Comparison of ENCODE assay signal across 10 cellular contexts in genomic region chr17:39096435-39097158, GRCh38. TPM values are rescaled to one million over a fixed set of nuclear protein-coding genes. Genes with fewer than 3 reads are reported as not detected.
DNase-seq lines count a peak whose midpoint lies in the region; ATAC-seq and TF ChIP-seq lines count a peak whose summit lies in the region.
"Had no signal": no experiment of that assay in that cellular context is flagged by ENCODE, and none has a peak within 500 bp of the region (broad histone marks: within the 10 kb centered on the region; RNA-seq: fewer than 3 reads in every experiment).

No MANE protein-coding gene starts in this region.

- H3K27ac ChIP-seq in gastroesophageal sphincter (peak overlapping the region in 3 of 4 donors; percentile 33 to 64 (median 38)), spleen (peak overlapping the region; percentile 66 to 93 (median 84))
- H3K27ac ChIP-seq: 22Rv1 had no signal

- H3K4me3 Mint-ChIP-seq in WTC11, result no peak overlapping the region

- DNase-seq in DMS153 (lab: John Stamatoyannopoulos, UW) (peak; percentile 23), DMS153 treated with DMSO at 0.1 percent for 48 hours (lab: John Stamatoyannopoulos, UW; ENCODE audit: unreplicated experiment) (no peak), WTC11 (ENCODE audit: low spot score) (no peak), spleen (no peak)
- DNase-seq in effector CD4-positive, alpha-beta T cell, result no peak
- DNase-seq: SHP77 had no signal

- H3K4me1 Mint-ChIP-seq in WTC11, result peaks cover 30% of the 10 kb centered on the region

- no peaks in the 10 kb centered on the region for H3K9me3 Mint-ChIP-seq in WTC11

- 34 to 75% methylated on average over 7 to 10 of the region's 11 CpGs for WGBS in gastroesophageal sphincter (ENCODE audit: low coverage in 1 of 2), 2 donors
- 7 to 15% (median 11%) methylated on average over 11 of the region's 11 CpGs for whole genome bisulfite sequencing in spleen, 5 donors

- ATAC-seq in WTC11, result no peak
- no peak for ATAC-seq in gastroesophageal sphincter
- ATAC-seq in GM19351 (IDR thresholded peaks at IDR 0.05; ENCODE audit: unreplicated experiment), result no peak
- no peak for ATAC-seq in HG03378 (IDR thresholded peaks at IDR 0.05; ENCODE audit: unreplicated experiment)

- H3K4me1 ChIP-seq in gastroesophageal sphincter (peaks cover 0 to 62% (median 13%) of the 10 kb centered on the region in 3 donors), spleen (peaks cover 34 to 86% (median 81%) of the 10 kb centered on the region in 6 donors)

- H3K9me3 ChIP-seq in gastroesophageal sphincter (no peaks in the 10 kb centered on the region), spleen (no peaks in the 10 kb centered on the region)

- CTCF ChIA-PET in WTC11 (lab: Charles Lee), result interaction anchor here (1.2 to 1.4 kb wide), 2 partner anchors 12 to 57 kb away, joined by 3 read pairs; no protein-coding TSS in a partner anchor

- H3K36me3 ChIP-seq in gastroesophageal sphincter (no peaks in the 10 kb centered on the region), spleen (no peaks in the 10 kb centered on the region)

- no peak for TF ChIP-seq EP300 in gastroesophageal sphincter (IDR thresholded peaks at IDR 0.05)

- H3K36me3 Mint-ChIP-seq in WTC11, result no peaks in the 10 kb centered on the region

- no peaks in the 10 kb centered on the region; the same call in 1 of the 2 replicates for H3K27me3 Mint-ChIP-seq in WTC11 (ENCODE audit: low read depth)

- intact Hi-C loops in spleen (cut with DNase I; ENCODE audit: low total_unique reads), result no loop called here

- H3K27me3 ChIP-seq in gastroesophageal sphincter, result no peaks in the 10 kb centered on the region
- peaks cover 0 to 8% (median 0%) of the 10 kb centered on the region in 7 donors for H3K27me3 ChIP-seq in spleen (replicated peaks in 1 of 7)

- no peak for TF ChIP-seq CTCF in WTC11 (IDR thresholded peaks at IDR 0.05)
- no peak for TF ChIP-seq CTCF in gastroesophageal sphincter (IDR thresholded peaks at IDR 0.05)
- TF ChIP-seq CTCF in spleen (IDR thresholded peaks at IDR 0.05 in 8 of 11, conservative IDR thresholded peaks at IDR 0.05 in 3 of 11), result no peak

- POLR2A ChIA-PET in WTC11 (lab: Charles Lee), result no interaction called here

- TF ChIP-seq POLR2A in gastroesophageal sphincter (IDR thresholded peaks at IDR 0.05), result no peak
- TF ChIP-seq POLR2A in spleen (IDR thresholded peaks at IDR 0.05), result no peak

- H3K27ac Mint-ChIP-seq in WTC11, result no peak overlapping the region

- no peak overlapping the region for H3K4me3 ChIP-seq in gastroesophageal sphincter
- H3K4me3 ChIP-seq in spleen, result peak overlapping the region in 5 of 8 donors; percentile 15 to 58 (median 20)

TF ChIP-seq in WTC11, 78 proteins besides CTCF, POLR2A, EP300 and RAD21:
- TF ChIP-seq IRF1 (CRISPR knock-in tag; IDR thresholded peaks at IDR 0.05) (no peak), KAT7 (CRISPR knock-in tag; IDR thresholded peaks at IDR 0.05; ENCODE audit: borderline replicate concordance) (no peak), ZNF121 (CRISPR knock-in tag; IDR thresholded peaks at IDR 0.05) (peak; percentile 49; the same call in 1 of the 2 replicates)
TF ChIP-seq in WTC11: peak in this region for 1.

RNA-seq across cellular contexts. Expression of gene PLXDC1, which starts 54.8 kb away (rescaled TPM):
- 4.1 to 5.4 TPM (median 4.1 TPM) in 3 replicates for total RNA-seq in WTC11 (2021)
- 10 to 100 TPM in 3 of 4 donors, 1 to 10 TPM in 1; 5.5 to 21.6 (median 17.4) TPM for total RNA-seq in gastroesophageal sphincter
- total RNA-seq in spleen, result 10 to 100 TPM in 2 of 7 donors, 1 to 10 TPM in 5; 3.1 to 11.2 (median 6.0) TPM
- polyA plus RNA-seq in spleen, result 1 to 10 TPM; 2.9 to 4.2 (median 3.3) TPM

Comparison
In these comparisons a context has a peak if more than half of its experiments do, and no peak if none do; other contexts are left out.
1. H3K4me3 ChIP-seq: peak in spleen (5 of 8); none in gastroesophageal sphincter (0 of 2).